1 cellular context compared by ENCODE assay signal in genomic region chr11:66289548-66290331, GRCh38.
A peak's percentile ranks its signal among the peaks of the same experiment; 100 is the strongest.
TF ChIP-seq lines count a peak whose summit lies in the region.

No MANE protein-coding gene starts in this region.

TF ChIP-seq in K562, 482 proteins besides CTCF, POLR2A, EP300 and RAD21 (continued from another document):
- TF ChIP-seq REST (CRISPR knock-in tag; IDR thresholded peaks at IDR 0.05; ENCODE audit: low read depth) (peak; percentile 99), HDAC2 (IDR thresholded peaks at IDR 0.05) (peak; percentile 98), EHMT2 (IDR thresholded peaks at IDR 0.05) (peak; percentile 99), TEAD1 (CRISPR knock-in tag; IDR thresholded peaks at IDR 0.05) (0 out of 4 replicates have a peak, but pooled peaks of 1 of the 2 experiments have one; percentile 65), CTBP1 (IDR thresholded peaks at IDR 0.05; ENCODE audit: borderline replicate concordance) (peak; percentile 86), TCF7L2 (IDR thresholded peaks at IDR 0.05; ENCODE audit: low read depth, low read length) (no peak), CBX8 (IDR thresholded peaks at IDR 0.05; ENCODE audit: borderline replicate concordance, extremely low read depth, low read depth, low read length, poor library complexity, severe bottlenecking) (no peak), ZNF511 (CRISPR knock-in tag; IDR thresholded peaks at IDR 0.05) (peak; percentile 99), HCFC1 (IDR thresholded peaks at IDR 0.05; ENCODE audit: low read depth, low read length) (0 out of 2 replicates have a peak, but pooled peaks have one; percentile 2), FOXM1 (IDR thresholded peaks at IDR 0.05; ENCODE audit: low read depth) (no peak), FOXM1 (CRISPR knock-in tag; IDR thresholded peaks at IDR 0.05; ENCODE audit: low read depth) (0 out of 2 replicates have a peak, but pooled peaks have one; percentile 49), RB1 (IDR thresholded peaks at IDR 0.05; ENCODE audit: low read depth) (peak; percentile 74; the same call in 1 of the 2 replicates), MNT (conservative IDR thresholded peaks at IDR 0.05) (peak in 1 of 2 experiments; percentile 93; a peak in 3 of 4 replicates), ZNF134 (CRISPR knock-in tag; conservative IDR thresholded peaks at IDR 0.05) (peak; percentile 59; the same call in 1 of the 2 replicates), MTA3 (IDR thresholded peaks at IDR 0.05; ENCODE audit: borderline replicate concordance) (no peak), ZSCAN29 (IDR thresholded peaks at IDR 0.05) (no peak), ZNF140 (CRISPR knock-in tag; IDR thresholded peaks at IDR 0.05) (no peak), ESRRA (IDR thresholded peaks at IDR 0.05; ENCODE audit: borderline replicate concordance, low read depth) (no peak), RFX7 (CRISPR knock-in tag; IDR thresholded peaks at IDR 0.05) (no peak), ETS1 (conservative IDR thresholded peaks at IDR 0.05; ENCODE audit: control insufficient read depth, low read depth, low read length) (peak; percentile 90), ELF1 (tag; IDR thresholded peaks at IDR 0.05) (no peak), MAX (CRISPR knock-in tag; IDR thresholded peaks at IDR 0.05) (peak; percentile 84), ZNF609 (CRISPR knock-in tag; IDR thresholded peaks at IDR 0.05; ENCODE audit: borderline replicate concordance) (peak; percentile 72; the same call in 1 of the 2 replicates), IFI16 (CRISPR knock-in tag; IDR thresholded peaks at IDR 0.05) (no peak), AFF1 (IDR thresholded peaks at IDR 0.05; ENCODE audit: low read depth in 1 of 2, partially characterized antibody in 2 of 2) (peak in 1 of 2 experiments; percentile 99), EGR1 (conservative IDR thresholded peaks at IDR 0.05) (peak; percentile 63), FOXK1 (CRISPR knock-in tag; IDR thresholded peaks at IDR 0.05; ENCODE audit: borderline replicate concordance) (0 out of 2 replicates have a peak, but pooled peaks have one; percentile 47), PCBP2 (IDR thresholded peaks at IDR 0.05; ENCODE audit: low read depth, low read length, poor library complexity, severe bottlenecking) (no peak), RCOR1 (IDR thresholded peaks at IDR 0.05; ENCODE audit: borderline replicate concordance in 1 of 2, low read depth in 2 of 2, low read length in 2 of 2) (peak in 1 of 2 experiments; percentile 92; a peak in 2 of 4 replicates), ZNF263 (CRISPR knock-in tag; IDR thresholded peaks at IDR 0.05; ENCODE audit: borderline replicate concordance) (peak; percentile 84), ZNF232 (CRISPR knock-in tag; IDR thresholded peaks at IDR 0.05) (peak; percentile 94; the same call in 1 of the 2 replicates), ZNF197 (CRISPR knock-in tag; IDR thresholded peaks at IDR 0.05; ENCODE audit: low read depth) (0 out of 2 replicates have a peak, but pooled peaks have one; percentile 85)
